Comparison of ENCODE assay signal across 10 cellular contexts in the genomic region with DNA sequence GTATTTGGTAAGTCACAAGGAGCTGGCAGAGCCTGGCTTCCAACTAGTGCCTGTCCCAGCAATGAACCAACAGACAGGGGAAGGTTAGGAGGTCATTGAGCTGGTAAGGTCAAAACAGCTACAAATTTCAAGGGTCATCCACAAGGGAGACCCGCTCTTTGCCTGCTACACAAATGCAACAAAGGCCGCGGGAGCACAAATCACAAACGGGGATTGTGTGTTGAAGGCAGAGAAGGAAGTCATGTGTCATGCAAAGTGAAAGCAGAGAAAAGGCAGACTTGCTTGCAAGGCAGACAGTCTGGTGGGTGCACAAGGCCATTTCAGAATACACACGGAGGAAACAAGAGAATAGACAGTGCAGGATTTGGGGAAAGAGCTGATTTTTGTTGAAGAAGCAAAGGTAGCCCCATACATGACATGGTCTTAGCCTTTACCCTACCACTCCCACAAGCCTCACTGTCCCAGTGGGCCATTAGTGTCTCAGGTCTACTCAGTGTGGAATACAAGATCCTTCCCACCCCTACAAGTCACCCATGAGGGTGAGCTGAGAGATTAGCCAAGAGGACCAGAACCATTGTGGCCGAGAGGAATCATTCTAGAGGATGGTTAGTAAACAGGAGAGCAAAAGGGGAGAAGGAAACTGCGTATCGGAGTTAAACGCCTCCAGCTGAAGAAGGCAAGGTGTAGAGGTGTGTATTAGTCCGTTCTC. TPM values are rescaled to one million over a fixed set of nuclear protein-coding genes. Genes with fewer than 3 reads are reported as not detected.
DNase-seq lines count a peak whose midpoint lies in the region; ATAC-seq and TF ChIP-seq lines count a peak whose summit lies in the region.
"Had no signal": no experiment of that assay in that cellular context is flagged by ENCODE, and none has a peak within 500 bp of the region (broad histone marks: within the 10 kb centered on the region; RNA-seq: fewer than 3 reads in every experiment).

No MANE protein-coding gene starts in this region.

- peaks cover 56% of the 10 kb centered on the region for H3K4me1 Mint-ChIP-seq in activated CD8-positive, alpha-beta T cell treated with anti-CD3 and anti-CD28 coated beads, Interleukin-2, amount 10 ng/mL, durations not matched to agents 7 days and 5 days (ENCODE audit: low read depth)

- no peaks in the 10 kb centered on the region for H3K9me3 Mint-ChIP-seq in activated CD8-positive, alpha-beta T cell treated with anti-CD3 and anti-CD28 coated beads, Interleukin-2, amount 10 ng/mL, durations not matched to agents 7 days and 5 days (ENCODE audit: insufficient read depth)

- TF ChIP-seq RAD21 in SK-N-SH (IDR thresholded peaks at IDR 0.05; ENCODE audit: low read length): no peak

- no peak for TF ChIP-seq EP300 in SK-N-SH (IDR thresholded peaks at IDR 0.05; ENCODE audit: borderline replicate concordance in 1 of 2, low read depth in 1 of 2, low read length in 1 of 2)

- peaks cover 20% of the 10 kb centered on the region for H3K36me3 Mint-ChIP-seq in activated CD8-positive, alpha-beta T cell treated with anti-CD3 and anti-CD28 coated beads, Interleukin-2, amount 10 ng/mL, durations not matched to agents 7 days and 5 days (ENCODE audit: low read depth)

- 87% methylated on average over 10 of the region's 10 CpGs for WGBS in SK-N-SH (ENCODE audit: low lambda C conversion rate)

- H3K27me3 Mint-ChIP-seq in activated CD8-positive, alpha-beta T cell treated with anti-CD3 and anti-CD28 coated beads, Interleukin-2, amount 10 ng/mL, durations not matched to agents 7 days and 5 days (ENCODE audit: low read depth): no peaks in the 10 kb centered on the region

- peak overlapping the region; percentile 35; the same call in 1 of the 2 replicates for H3K4me2 ChIP-seq in MM.1S (ENCODE audit: low read depth, low read length)
- H3K4me2 ChIP-seq in SK-N-SH: no peak overlapping the region

- H3K9me3 ChIP-seq in MM.1S (replicated peaks; ENCODE audit: insufficient read depth, low read length): no peaks in the 10 kb centered on the region
- H3K9me3 ChIP-seq in SK-N-SH: no peaks in the 10 kb centered on the region

- POLR2A ChIA-PET in activated CD8-positive, alpha-beta T cell treated with anti-CD3 and anti-CD28 coated beads, Interleukin-2, amount 10 ng/mL, durations not matched to agents 7 days and 5 days (lab: Charles Lee): interaction anchor here (0.6 to 1.4 kb wide), 6 partner anchors 12 to 74 kb away, joined by 3 to 5 read pairs (median 3); no protein-coding TSS in a partner anchor
- POLR2A ChIA-PET in SK-N-SH (lab: Yijun Ruan, JAX): no interaction called here

- H3K9ac ChIP-seq in MM.1S (ENCODE audit: low read length) (no peak overlapping the region), SK-N-SH (no peak overlapping the region)

- no peaks in the 10 kb centered on the region for H3K9me2 ChIP-seq in MM.1S (replicated peaks; ENCODE audit: insufficient read depth, low read length)
- H3K9me2 ChIP-seq in SK-N-SH: no peaks in the 10 kb centered on the region

- peak; percentile 83 for ATAC-seq in activated CD8-positive, alpha-beta T cell treated with anti-CD3 and anti-CD28 coated beads, Interleukin-2, amount 10 ng/mL, durations not matched to agents 7 days and 5 days

- H3K4me1 ChIP-seq in MM.1S (ENCODE audit: low read length) (no peaks in the 10 kb centered on the region), SK-N-SH (ENCODE audit: control insufficient read depth in 1 of 2, insufficient read depth in 2 of 2, low read depth in 1 of 2, low read length in 1 of 2) (no peaks in the 10 kb centered on the region)

- no peaks in the 10 kb centered on the region for H4K20me1 ChIP-seq in MM.1S (ENCODE audit: insufficient read depth, low read length)
- no peaks in the 10 kb centered on the region for H4K20me1 ChIP-seq in SK-N-SH (ENCODE audit: insufficient read depth)

- peak overlapping the region; percentile 78 for H3K27ac Mint-ChIP-seq in activated CD8-positive, alpha-beta T cell treated with anti-CD3 and anti-CD28 coated beads, Interleukin-2, amount 10 ng/mL, durations not matched to agents 7 days and 5 days

- TF ChIP-seq CTCF in MM.1S (IDR thresholded peaks at IDR 0.05; ENCODE audit: low read length) (no peak), SK-N-SH (IDR thresholded peaks at IDR 0.05) (no peak)

- H3F3A ChIP-seq in MM.1S (ENCODE audit: insufficient read depth, low read length) (no peaks in the 10 kb centered on the region), SK-N-SH (replicated peaks; ENCODE audit: insufficient read depth) (no peaks in the 10 kb centered on the region)

- DNase-seq in MM.1S (peak; percentile 22), RKO (ENCODE audit: low spot score) (no peak), DMS79 treated with DMSO at 0.1 percent for 48 hours (lab: John Stamatoyannopoulos, UW) (no peak), SK-N-SH (no peak), AG20443 (ENCODE audit: low spot score) (no peak)
- peak; percentile 59 for DNase-seq in activated CD8-positive, alpha-beta T cell treated with anti-CD3 and anti-CD28 coated beads, Interleukin-2, amount 10 ng/mL, durations not matched to agents 7 days and 5 days
- peak; percentile 19 for DNase-seq in effector CD4-positive, alpha-beta T cell
- DNase-seq: NK-92 treated with Interleukin-12 subunit alpha and Interleukin-12 subunit beta, amount 100 ng/mL, for 24 hours had no signal

- CTCF ChIA-PET in activated CD8-positive, alpha-beta T cell treated with anti-CD3 and anti-CD28 coated beads, Interleukin-2, amount 10 ng/mL, durations not matched to agents 7 days and 5 days (lab: Charles Lee): interaction anchor here (1.0 kb wide), 2 partner anchors 11 to 14 kb away, joined by 3 read pairs; no protein-coding TSS in a partner anchor
- CTCF ChIA-PET in SK-N-SH (lab: Yijun Ruan, JAX): no interaction called here

- H2AFZ ChIP-seq in MM.1S (ENCODE audit: low read length) (peak overlapping the region; percentile 42), SK-N-SH (ENCODE audit: low read depth) (no peak overlapping the region)

- H3K27ac ChIP-seq in MM.1S (ENCODE audit: low read length) (no peak overlapping the region), skin epidermis (peak overlapping the region in 11 of 21 experiments; percentile 15 to 89 (median 56)), SK-N-SH (ENCODE audit: low read depth in 2 of 2, low read length in 1 of 2) (no peak overlapping the region)
- H3K27ac ChIP-seq: VCaP had no signal

- H3K4me3 Mint-ChIP-seq in activated CD8-positive, alpha-beta T cell treated with anti-CD3 and anti-CD28 coated beads, Interleukin-2, amount 10 ng/mL, durations not matched to agents 7 days and 5 days: peak overlapping the region; percentile 23

- H3K27me3 ChIP-seq in MM.1S (replicated peaks; ENCODE audit: insufficient read depth, low read length) (no peaks in the 10 kb centered on the region), SK-N-SH (ENCODE audit: insufficient read depth) (no peaks in the 10 kb centered on the region)

- H3K4me3 ChIP-seq in MM.1S (ENCODE audit: low read length) (no peak overlapping the region), skin epidermis (no peak overlapping the region), SK-N-SH (ENCODE audit: low read depth in 2 of 2, low read length in 1 of 2) (no peak overlapping the region)

- no peaks in the 10 kb centered on the region for H3K36me3 ChIP-seq in MM.1S (replicated peaks; ENCODE audit: insufficient read depth, low read length)
- H3K36me3 ChIP-seq in SK-N-SH (replicated peaks in 1 of 2; ENCODE audit: control insufficient read depth in 1 of 2, insufficient read depth in 2 of 2, low read length in 1 of 2): no peaks in the 10 kb centered on the region

- no peaks in the 10 kb centered on the region for H3K79me2 ChIP-seq in MM.1S (ENCODE audit: low read length)
- no peaks in the 10 kb centered on the region for H3K79me2 ChIP-seq in SK-N-SH (ENCODE audit: insufficient read depth)

TF ChIP-seq in SK-N-SH, 30 proteins besides CTCF, POLR2A, EP300 and RAD21 (continues in another document):
- TF ChIP-seq FOXM1 (IDR thresholded peaks at IDR 0.05; ENCODE audit: low read depth) (no peak), RFX5 (IDR thresholded peaks at IDR 0.05; ENCODE audit: low read length) (no peak), GATA2 (CRISPR knock-in tag; IDR thresholded peaks at IDR 0.05) (no peak)
- TF ChIP-seq, protein P1, sequence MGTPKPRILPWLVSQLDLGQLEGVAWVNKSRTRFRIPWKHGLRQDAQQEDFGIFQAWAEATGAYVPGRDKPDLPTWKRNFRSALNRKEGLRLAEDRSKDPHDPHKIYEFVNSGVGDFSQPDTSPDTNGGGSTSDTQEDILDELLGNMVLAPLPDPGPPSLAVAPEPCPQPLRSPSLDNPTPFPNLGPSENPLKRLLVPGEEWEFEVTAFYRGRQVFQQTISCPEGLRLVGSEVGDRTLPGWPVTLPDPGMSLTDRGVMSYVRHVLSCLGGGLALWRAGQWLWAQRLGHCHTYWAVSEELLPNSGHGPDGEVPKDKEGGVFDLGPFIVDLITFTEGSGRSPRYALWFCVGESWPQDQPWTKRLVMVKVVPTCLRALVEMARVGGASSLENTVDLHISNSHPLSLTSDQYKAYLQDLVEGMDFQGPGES (IDR thresholded peaks at IDR 0.05; ENCODE audit: low read depth, low read length): no peak
- TF ChIP-seq, protein P2, sequence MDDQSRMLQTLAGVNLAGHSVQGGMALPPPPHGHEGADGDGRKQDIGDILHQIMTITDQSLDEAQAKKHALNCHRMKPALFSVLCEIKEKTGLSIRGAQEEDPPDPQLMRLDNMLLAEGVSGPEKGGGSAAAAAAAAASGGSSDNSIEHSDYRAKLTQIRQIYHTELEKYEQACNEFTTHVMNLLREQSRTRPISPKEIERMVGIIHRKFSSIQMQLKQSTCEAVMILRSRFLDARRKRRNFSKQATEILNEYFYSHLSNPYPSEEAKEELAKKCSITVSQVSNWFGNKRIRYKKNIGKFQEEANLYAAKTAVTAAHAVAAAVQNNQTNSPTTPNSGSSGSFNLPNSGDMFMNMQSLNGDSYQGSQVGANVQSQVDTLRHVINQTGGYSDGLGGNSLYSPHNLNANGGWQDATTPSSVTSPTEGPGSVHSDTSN (IDR thresholded peaks at IDR 0.05): no peak
- TF ChIP-seq, protein P3, sequence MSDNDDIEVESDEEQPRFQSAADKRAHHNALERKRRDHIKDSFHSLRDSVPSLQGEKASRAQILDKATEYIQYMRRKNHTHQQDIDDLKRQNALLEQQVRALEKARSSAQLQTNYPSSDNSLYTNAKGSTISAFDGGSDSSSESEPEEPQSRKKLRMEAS (IDR thresholded peaks at IDR 0.05; ENCODE audit: low read depth): no peak

RNA-seq across cellular contexts. Expression of a gene that starts 18.1 kb away (rescaled TPM):
- total RNA-seq in activated CD8-positive, alpha-beta T cell treated with anti-CD3 and anti-CD28 coated beads, Interleukin-2, amount 10 ng/mL, durations not matched to agents 7 days and 5 days: 100 to 1,000 TPM; 318 to 346 TPM
- polyA plus RNA-seq in SK-N-SH (2012; rRNA removed): 5.9 and 7.2 TPM in 2 replicates
- polyA plus RNA-seq in SK-N-SH (2012; cell fraction: cytosol; rRNA removed): 7.5 and 9.9 TPM in 2 replicates
- polyA plus RNA-seq in SK-N-SH (2012; cell fraction: nucleus; rRNA removed): 3.1 and 4.6 TPM in 2 replicates

Comparison
In these comparisons a context has a peak if more than half of its experiments do, and no peak if none do; other contexts are left out.
1. DNase-seq: peak in MM.1S (single experiment), activated CD8-positive, alpha-beta T cell treated with anti-CD3 and anti-CD28 coated beads, Interleukin-2, amount 10 ng/mL, durations not matched to agents 7 days and 5 days (single experiment) and effector CD4-positive, alpha-beta T cell (single experiment); none in RKO (single experiment), DMS79 treated with DMSO at 0.1 percent for 48 hours (single experiment), SK-N-SH (single experiment) and AG20443 (single experiment).
2. H3K27ac ChIP-seq: peak in skin epidermis (11 of 21); none in MM.1S (single experiment) and SK-N-SH (0 of 2).